Comparison of ENCODE assay signal across 16 cellular contexts in the genomic region with DNA sequence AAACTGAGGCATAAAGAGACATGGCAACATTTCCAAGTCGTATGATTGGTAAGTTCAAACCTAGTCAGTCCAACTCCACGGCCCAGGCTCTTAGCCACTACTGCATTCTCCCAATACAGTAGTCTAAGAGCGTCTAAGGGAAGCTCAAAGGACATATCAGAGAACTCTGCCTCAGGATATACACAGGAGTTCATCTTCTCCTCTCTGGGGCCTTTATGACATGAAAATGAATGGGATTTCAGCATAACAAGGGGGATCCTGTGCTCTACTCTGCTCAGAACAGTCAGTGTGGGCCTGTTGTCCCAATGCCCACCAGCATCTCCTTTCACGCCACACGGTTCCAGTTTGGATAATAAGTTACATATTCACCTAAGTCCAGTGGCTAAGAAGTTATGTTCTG. TPM values are rescaled to one million over a fixed set of nuclear protein-coding genes. Genes with fewer than 3 reads are reported as not detected.
DNase-seq lines count a peak whose midpoint lies in the region; ATAC-seq and TF ChIP-seq lines count a peak whose summit lies in the region.
"Had no signal": no experiment of that assay in that cellular context is flagged by ENCODE, and none has a peak within 500 bp of the region (broad histone marks: within the 10 kb centered on the region; RNA-seq: fewer than 3 reads in every experiment).

No MANE protein-coding gene starts in this region.

- H2AFZ ChIP-seq in mesenchymal stem cell (ENCODE audit: low read depth, low read length), result peak overlapping the region; percentile 23

- H3K4me1 Mint-ChIP-seq in chondrocyte (ENCODE audit: low read depth), result peaks cover 88% of the 10 kb centered on the region
- H3K4me1 Mint-ChIP-seq: activated B cell treated with CpG ODN at 0.5 μM for 24 hours, natural killer cell had no signal

- no peak overlapping the region for H2BK120ac ChIP-seq in mesenchymal stem cell (ENCODE audit: low read depth, low read length)

- H4K8ac ChIP-seq in mesenchymal stem cell (ENCODE audit: low read length), result no peak overlapping the region

- in situ Hi-C loops in HAP-1 (cut with MboI; ENCODE audit: low sequenced_read_pairs), result no loop called here

- H3K36me3 ChIP-seq in HAP-1 (replicated peaks) (peaks cover 11% of the 10 kb centered on the region), mesenchymal stem cell (ENCODE audit: control insufficient read depth in 1 of 2, insufficient read depth in 2 of 2, low read depth in 1 of 2, low read length in 2 of 2) (peaks cover 10 to 13% of the 10 kb centered on the region in 2 experiments)

- H3K4me3 ChIP-seq in HAP-1, result peak overlapping the region; percentile 52
- H3K4me3 ChIP-seq in mesenchymal stem cell (ENCODE audit: insufficient read depth in 1 of 2, low read depth in 1 of 2, low read length in 2 of 2), result peak overlapping the region in 1 of 2 experiments; percentile 94
- H3K4me3 ChIP-seq in skin epidermis, result peak overlapping the region in 6 of 7 experiments; percentile 40 to 50 (median 42)

- H3K27ac ChIP-seq in mesenchymal stem cell (ENCODE audit: low read length, poor library complexity, severe bottlenecking), result no peak overlapping the region
- peak overlapping the region in 14 of 21 experiments; percentile 6 to 93 (median 74) for H3K27ac ChIP-seq in skin epidermis

- DNase-seq in HAP-1 (ENCODE audit: low spot score in 2 of 2), result peak; percentile 50 to 75
- no peak for DNase-seq in chondrocyte (ENCODE audit: low spot score)
- DNase-seq in mesenchymal stem cell, result no peak
- DNase-seq in activated CD8-positive, alpha-beta memory T cell treated with anti-CD3 and anti-CD28 coated beads for 24 hours, result no peak
- DNase-seq in dedifferentiated amniotic fluid mesenchymal stem cell (ENCODE audit: extremely low spot score), result no peak
- no peak for DNase-seq in stimulated activated naive CD8-positive, alpha-beta T cell treated with anti-CD3 and anti-CD28 coated beads, Interleukin-15, Interleukin-2, amounts not matched to agents 100 U/mL and 50 U/mL, for 24 hours
- DNase-seq in stimulated activated CD4-positive, alpha-beta T cell treated with anti-CD3 and anti-CD28 coated beads, Interleukin-2, amount 100 ng/mL, for 24 hours, result no peak
- DNase-seq: activated B cell treated with CpG ODN at 0.5 μM for 24 hours; activated CD8-positive, alpha-beta memory T cell treated with anti-CD3 and anti-CD28 coated beads, Interleukin-2, amount 50 U/mL, for 48 hours; activated naive CD4-positive, alpha-beta T cell treated with anti-CD3 and anti-CD28 coated beads, Interleukin-2, amount 50 U/mL, for 16 hours; DMS153; MV-4-11; natural killer cell; NCI-H345; stimulated activated CD4-positive, alpha-beta T cell treated with anti-CD3 and anti-CD28 coated beads, Interleukin-12 subunit alpha, Interleukin-12 subunit beta, amount 100 ng/mL, for 4 hours had no signal

- no peak overlapping the region for H2BK15ac ChIP-seq in mesenchymal stem cell (ENCODE audit: low read depth, poor library complexity, severe bottlenecking)

- H3K79me1 ChIP-seq in mesenchymal stem cell (replicated peaks; ENCODE audit: low read length, poor library complexity, severe bottlenecking), result peaks cover 14% of the 10 kb centered on the region

- WGBS in mesenchymal stem cell, result 96% methylated on average over 4 of the region's 5 CpGs

- no peaks in the 10 kb centered on the region for H3K27me3 ChIP-seq in HAP-1 (ENCODE audit: low read depth)
- no peaks in the 10 kb centered on the region for H3K27me3 ChIP-seq in mesenchymal stem cell (ENCODE audit: control insufficient read depth in 1 of 2, insufficient read depth in 1 of 2, low read length in 2 of 2)

- no peaks in the 10 kb centered on the region for H3K9me3 Mint-ChIP-seq in chondrocyte (ENCODE audit: low read depth)
- H3K9me3 Mint-ChIP-seq: activated B cell treated with CpG ODN at 0.5 μM for 24 hours, natural killer cell had no signal

- H3K4ac ChIP-seq in mesenchymal stem cell (ENCODE audit: low read depth in 1 of 2, low read length in 2 of 2), result peak overlapping the region in 1 of 2 experiments; percentile 59

- no peak for ATAC-seq in stimulated activated naive CD8-positive, alpha-beta T cell treated with anti-CD3 and anti-CD28 coated beads, Interleukin-15, Interleukin-2, amounts not matched to agents 100 U/mL and 50 U/mL, for 24 hours
- ATAC-seq: natural killer cell had no signal

- H2AK5ac ChIP-seq in mesenchymal stem cell (ENCODE audit: low read length, severe bottlenecking), result peak overlapping the region; percentile 91

- H3K27ac Mint-ChIP-seq in chondrocyte (ENCODE audit: unreplicated experiment), result no peak overlapping the region
- H3K27ac Mint-ChIP-seq: activated B cell treated with CpG ODN at 0.5 μM for 24 hours, natural killer cell had no signal

- peak overlapping the region; percentile 10 for H3K4me3 Mint-ChIP-seq in chondrocyte (ENCODE audit: unreplicated experiment)
- H3K4me3 Mint-ChIP-seq: activated B cell treated with CpG ODN at 0.5 μM for 24 hours, natural killer cell had no signal

- H3K9ac ChIP-seq in mesenchymal stem cell (ENCODE audit: low read length), result peak overlapping the region; percentile 93

- no peak overlapping the region for H2BK12ac ChIP-seq in mesenchymal stem cell (ENCODE audit: low read length in 2 of 2)

- H3K23ac ChIP-seq in mesenchymal stem cell (ENCODE audit: low read length in 2 of 2), result no peak overlapping the region

- H3K18ac ChIP-seq in mesenchymal stem cell (ENCODE audit: low read depth in 1 of 2, low read length in 2 of 2), result peak overlapping the region; percentile 11 to 76

- H3K36me3 Mint-ChIP-seq in chondrocyte (ENCODE audit: low read depth), result no peaks in the 10 kb centered on the region
- H3K36me3 Mint-ChIP-seq: natural killer cell had no signal

- H4K91ac ChIP-seq in mesenchymal stem cell (ENCODE audit: low read length), result no peak overlapping the region

- H2BK5ac ChIP-seq in mesenchymal stem cell (ENCODE audit: low read depth, low read length, poor library complexity, severe bottlenecking), result no peak overlapping the region

- no peak overlapping the region for H3K14ac ChIP-seq in mesenchymal stem cell (ENCODE audit: low read length in 2 of 2)

- no peaks in the 10 kb centered on the region for H3K27me3 Mint-ChIP-seq in chondrocyte (ENCODE audit: low read depth)

- H3K9me3 ChIP-seq in HAP-1, result no peaks in the 10 kb centered on the region
- H3K9me3 ChIP-seq in mesenchymal stem cell (ENCODE audit: control insufficient read depth, low read length), result no peaks in the 10 kb centered on the region

- H3K4me1 ChIP-seq in HAP-1 (peaks cover 47% of the 10 kb centered on the region), mesenchymal stem cell (ENCODE audit: control insufficient read depth, insufficient read depth, low read depth, low read length) (peaks cover 12% of the 10 kb centered on the region)

- no peak for TF ChIP-seq CTCF in chondrocyte (IDR thresholded peaks at IDR 0.05)

- H3K4me2 ChIP-seq in mesenchymal stem cell (ENCODE audit: low read length, poor library complexity, severe bottlenecking), result peak overlapping the region; percentile 66

RNA-seq across cellular contexts. Expression of gene GASK1B, which starts 4.2 kb away (rescaled TPM):
- total RNA-seq in chondrocyte, result 36.2 to 139 TPM (median 37.6 TPM) in 3 replicates
- 34.3 TPM for polyA plus RNA-seq in mesenchymal stem cell (2013, experiment 1 of 2)
- polyA plus RNA-seq in mesenchymal stem cell (2013, experiment 2 of 2), result 34.9 TPM
- total RNA-seq: activated B cell treated with CpG ODN at 0.5 μM for 24 hours had no signal

RNA-seq across cellular contexts. Expression of gene TMEM144, which starts 41.7 kb away (rescaled TPM):
- 2.6 to 4.1 TPM (median 3.0 TPM) in 3 replicates for total RNA-seq in chondrocyte
- 1.7 TPM for polyA plus RNA-seq in mesenchymal stem cell (2013, experiment 1 of 2)
- polyA plus RNA-seq in mesenchymal stem cell (2013, experiment 2 of 2), result 2.0 TPM
- total RNA-seq: activated B cell treated with CpG ODN at 0.5 μM for 24 hours had no signal

Comparison
In these comparisons a context has a peak if more than half of its experiments do, and no peak if none do; other contexts are left out.
1. DNase-seq: peak in HAP-1 (2 of 2); none in chondrocyte (single experiment), mesenchymal stem cell (single experiment), activated CD8-positive, alpha-beta memory T cell treated with anti-CD3 and anti-CD28 coated beads for 24 hours (single experiment), dedifferentiated amniotic fluid mesenchymal stem cell (single experiment), stimulated activated naive CD8-positive, alpha-beta T cell treated with anti-CD3 and anti-CD28 coated beads, Interleukin-15, Interleukin-2, amounts not matched to agents 100 U/mL and 50 U/mL, for 24 hours (single experiment) and stimulated activated CD4-positive, alpha-beta T cell treated with anti-CD3 and anti-CD28 coated beads, Interleukin-2, amount 100 ng/mL, for 24 hours (0 of 2).